In genomic region chr1:118335372-118335771, GRCh38 we compare ENCODE assay signal across 9 cellular contexts.
DNase-seq lines count a peak whose midpoint lies in the region; ATAC-seq lines count a peak whose summit lies in the region.
"Had no signal": no experiment of that assay in that cellular context is flagged by ENCODE, and none has a peak within 500 bp of the region (broad histone marks: within the 10 kb centered on the region; RNA-seq: fewer than 3 reads in every experiment).

No MANE protein-coding gene starts in this region.

- peak; percentile 98 for ATAC-seq in GM18502 (IDR thresholded peaks at IDR 0.05; ENCODE audit: poor library complexity, unreplicated experiment)
- peak; percentile 82 for ATAC-seq in GM21737 (IDR thresholded peaks at IDR 0.05; ENCODE audit: unreplicated experiment)
- ATAC-seq in HG03575 (IDR thresholded peaks at IDR 0.05; ENCODE audit: extremely low read depth, insufficient number of reproducible peaks, low FRiP score, unreplicated experiment), result peak; percentile 94
- ATAC-seq: psoas muscle had no signal

- no peak overlapping the region for H3K27ac ChIP-seq in substantia nigra (ENCODE audit: low read depth, low read length, poor library complexity, severe bottlenecking)
- H3K27ac ChIP-seq: psoas muscle had no signal

- DNase-seq in glomerular visceral epithelial cell (ENCODE audit: extremely low spot score), result peak; percentile 92
- DNase-seq in substantia nigra (lab: John Stamatoyannopoulos, UW), result no peak
- no peak for DNase-seq in stimulated activated naive CD4-positive, alpha-beta T cell (lab: John Stamatoyannopoulos, UW)
- no peak for DNase-seq in activated CD4-positive, alpha-beta T cell treated with anti-CD3 and anti-CD28 coated beads, Interleukin-2, amount 50 U/mL, for 48 hours
- DNase-seq in activated T-cell treated with anti-CD3 and anti-CD28 coated beads for 4 hours, result no peak
- DNase-seq: psoas muscle had no signal
